Comparison of ENCODE assay signal across 13 cellular contexts in genomic region chr3:11212301-11212613, GRCh38. TPM values are rescaled to one million over a fixed set of nuclear protein-coding genes. Genes with fewer than 3 reads are reported as not detected.
A peak's percentile ranks its signal among the peaks of the same experiment; 100 is the strongest.
DNase-seq lines count a peak whose midpoint lies in the region; ATAC-seq and TF ChIP-seq lines count a peak whose summit lies in the region.
"Had no signal": no experiment of that assay in that cellular context is flagged by ENCODE, and none has a peak within 500 bp of the region (broad histone marks: within the 10 kb centered on the region; RNA-seq: fewer than 3 reads in every experiment).

No MANE protein-coding gene starts in this region.

- H4K20me1 ChIP-seq in neural progenitor cell (ENCODE audit: low read depth) = no peaks in the 10 kb centered on the region

- H3K9me3 ChIP-seq in RWPE2 (ENCODE audit: severe bottlenecking) (no peaks in the 10 kb centered on the region), WERI-Rb-1 (ENCODE audit: severe bottlenecking) (no peaks in the 10 kb centered on the region), neural progenitor cell (ENCODE audit: low read depth) (no peaks in the 10 kb centered on the region)
- H3K9me3 ChIP-seq: BE2C, ovary had no signal

- no peaks in the 10 kb centered on the region for H3K79me2 ChIP-seq in neural progenitor cell (ENCODE audit: low read depth)

- no peaks in the 10 kb centered on the region for H3K4me1 Mint-ChIP-seq in neural progenitor cell

- ATAC-seq in RWPE2 (ENCODE audit: low read depth) = peak; percentile 65

- H3F3A ChIP-seq in neural progenitor cell (ENCODE audit: low read depth) = no peaks in the 10 kb centered on the region

- H3K27ac Mint-ChIP-seq in neural progenitor cell = no peak overlapping the region
- H3K27ac Mint-ChIP-seq: activated T-helper 1 cell treated with anti-CD3 and anti-CD28 coated beads, Interleukin-12 subunit alpha, Interleukin-12 subunit beta, Interleukin-2, Interleukin-4 antibody, amounts not matched to agents 30 ng/mL and 10 ng/mL and 1 ng/mL, durations not matched to agents 14 hours and 24 hours and 36 hours had no signal

- no peak overlapping the region for H3K9ac ChIP-seq in neural progenitor cell

- H3K27me3 Mint-ChIP-seq in neural progenitor cell (ENCODE audit: insufficient read depth, low read depth) = peaks cover 1% of the 10 kb centered on the region

- H2AFZ ChIP-seq in neural progenitor cell (replicated peaks) = no peak overlapping the region

- no peaks in the 10 kb centered on the region for H3K27me3 ChIP-seq in RWPE2 (ENCODE audit: insufficient read depth, poor library complexity, severe bottlenecking)
- no peaks in the 10 kb centered on the region for H3K27me3 ChIP-seq in WERI-Rb-1 (ENCODE audit: insufficient read depth, low read depth, severe bottlenecking)
- H3K27me3 ChIP-seq in neural progenitor cell = no peaks in the 10 kb centered on the region
- H3K27me3 ChIP-seq: BE2C, ovary had no signal

- no peaks in the 10 kb centered on the region for H3K9me3 Mint-ChIP-seq in neural progenitor cell
- H3K9me3 Mint-ChIP-seq: activated T-helper 1 cell treated with anti-CD3 and anti-CD28 coated beads, Interleukin-12 subunit alpha, Interleukin-12 subunit beta, Interleukin-2, Interleukin-4 antibody, amounts not matched to agents 30 ng/mL and 10 ng/mL and 1 ng/mL, durations not matched to agents 14 hours and 24 hours and 36 hours had no signal

- H3K4me2 ChIP-seq in neural progenitor cell = no peak overlapping the region

- H3K4me1 ChIP-seq in RWPE2 (ENCODE audit: insufficient read depth, poor library complexity, severe bottlenecking) = peaks cover 34% of the 10 kb centered on the region
- H3K4me1 ChIP-seq in neural progenitor cell = no peaks in the 10 kb centered on the region
- H3K4me1 ChIP-seq: BE2C had no signal

- H3K36me3 ChIP-seq in RWPE2 (ENCODE audit: low read depth) = peaks cover 24% of the 10 kb centered on the region
- no peaks in the 10 kb centered on the region for H3K36me3 ChIP-seq in WERI-Rb-1
- H3K36me3 ChIP-seq in neural progenitor cell = no peaks in the 10 kb centered on the region
- H3K36me3 ChIP-seq: BE2C, ovary had no signal

- peak overlapping the region; percentile 78 for H3K27ac ChIP-seq in RWPE2 (ENCODE audit: poor library complexity, severe bottlenecking)
- H3K27ac ChIP-seq in WERI-Rb-1 = no peak overlapping the region
- no peak overlapping the region for H3K27ac ChIP-seq in neural progenitor cell
- H3K27ac ChIP-seq: ovary had no signal

- peak; percentile 10 for DNase-seq in COLO829 (ENCODE audit: low spot score)
- no peak for DNase-seq in RWPE2 (ENCODE audit: low spot score)
- DNase-seq in fibroblast of gingiva (ENCODE audit: low read depth) = peak; percentile 39
- peak; percentile 67 for DNase-seq in renal cortical epithelial cell (ENCODE audit: low read depth)
- no peak for DNase-seq in amygdala (lab: John Stamatoyannopoulos, UW)
- no peak for DNase-seq in stimulated activated CD4-positive, alpha-beta T cell treated with anti-CD3 and anti-CD28 coated beads, Interleukin-15, amount 100 ng/mL, for 24 hours
- no peak for DNase-seq in WERI-Rb-1
- no peak for DNase-seq in neural progenitor cell (ENCODE audit: low spot score)
- DNase-seq: activated CD4-positive, alpha-beta T cell treated with anti-CD3 and anti-CD28 coated beads for 48 hours; BE2C; ovary had no signal

- no peak overlapping the region for H3K4me3 Mint-ChIP-seq in neural progenitor cell
- H3K4me3 Mint-ChIP-seq: activated T-helper 1 cell treated with anti-CD3 and anti-CD28 coated beads, Interleukin-12 subunit alpha, Interleukin-12 subunit beta, Interleukin-2, Interleukin-4 antibody, amounts not matched to agents 30 ng/mL and 10 ng/mL and 1 ng/mL, durations not matched to agents 14 hours and 24 hours and 36 hours had no signal

- no peaks in the 10 kb centered on the region for H3K36me3 Mint-ChIP-seq in neural progenitor cell

- TF ChIP-seq CTCF in RWPE2 (IDR thresholded peaks at IDR 0.05; ENCODE audit: poor library complexity, severe bottlenecking) (no peak), WERI-Rb-1 (IDR thresholded peaks at IDR 0.05; ENCODE audit: low read depth, low read length) (no peak), neural progenitor cell (IDR thresholded peaks at IDR 0.05) (no peak)

- no peak overlapping the region for H3K4me3 ChIP-seq in RWPE2 (ENCODE audit: severe bottlenecking)
- no peak overlapping the region for H3K4me3 ChIP-seq in WERI-Rb-1 (ENCODE audit: low read depth, low read length)
- H3K4me3 ChIP-seq in neural progenitor cell = no peak overlapping the region
- H3K4me3 ChIP-seq: ovary had no signal

RNA-seq across cellular contexts. Expression of gene HRH1, which starts 58.0 kb away (rescaled TPM):
- total RNA-seq in renal cortical epithelial cell (23.8 and 80.7 TPM in 2 replicates), neural progenitor cell (ENCODE audit: low replicate concordance) (0.09 and 0.19 TPM in 2 replicates)
- total RNA-seq: H1 had no signal

RNA-seq across cellular contexts. Expression of gene ATG7, which starts 59.9 kb away (rescaled TPM):
- 98.7 and 109 TPM in 2 replicates for total RNA-seq in renal cortical epithelial cell
- 35.5 and 53.5 TPM in 2 replicates for total RNA-seq in neural progenitor cell (ENCODE audit: low replicate concordance)

Comparison
In these comparisons a context has a peak if more than half of its experiments do, and no peak if none do; other contexts are left out.
1. DNase-seq: peak in COLO829 (single experiment), fibroblast of gingiva (single experiment) and renal cortical epithelial cell (single experiment); none in RWPE2 (single experiment), amygdala (0 of 56), stimulated activated CD4-positive, alpha-beta T cell treated with anti-CD3 and anti-CD28 coated beads, Interleukin-15, amount 100 ng/mL, for 24 hours (single experiment), WERI-Rb-1 (single experiment) and neural progenitor cell (single experiment).
2. RNA of gene HRH1, which starts 58.0 kb away (total RNA-seq): 23.8 to 80.7 TPM in renal cortical epithelial cell; 0.09 to 0.19 TPM in neural progenitor cell; every median in the first group is over 10 times any median in the second.